8 cellular contexts compared by ENCODE assay signal in the genomic region with DNA sequence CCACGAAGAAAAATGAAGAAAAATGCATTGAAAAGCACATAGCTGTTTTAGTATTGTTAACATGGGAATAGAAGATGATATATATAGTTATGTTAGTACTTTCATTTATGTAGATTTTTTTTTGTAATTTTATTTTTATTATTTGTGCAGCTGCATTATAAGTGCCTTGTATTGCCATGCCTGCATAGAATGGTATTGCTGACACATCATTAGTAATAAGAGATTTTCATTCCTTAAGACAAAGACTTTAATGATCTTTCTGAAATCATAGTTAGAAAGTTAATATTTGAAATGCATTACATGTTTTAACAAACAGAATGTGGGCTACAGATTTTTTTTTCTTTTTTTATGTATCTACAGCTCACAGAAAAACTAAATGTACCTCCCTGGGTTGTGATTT.
"Had no signal": no experiment of that assay in that cellular context is flagged by ENCODE, and none has a peak within 500 bp of the region (broad histone marks: within the 10 kb centered on the region; RNA-seq: fewer than 3 reads in every experiment).

No MANE protein-coding gene starts in this region.

- FAIRE-seq: G401.6, GM12878, GM12891, GM12892, GM18507, GM19239 had no signal

- H3K4me3 ChIP-seq: GM12878 had no signal

- DNase-seq: GDM1, GF-D8 had no signal

- ATAC-seq: GM12878 had no signal
